In the genomic region with DNA sequence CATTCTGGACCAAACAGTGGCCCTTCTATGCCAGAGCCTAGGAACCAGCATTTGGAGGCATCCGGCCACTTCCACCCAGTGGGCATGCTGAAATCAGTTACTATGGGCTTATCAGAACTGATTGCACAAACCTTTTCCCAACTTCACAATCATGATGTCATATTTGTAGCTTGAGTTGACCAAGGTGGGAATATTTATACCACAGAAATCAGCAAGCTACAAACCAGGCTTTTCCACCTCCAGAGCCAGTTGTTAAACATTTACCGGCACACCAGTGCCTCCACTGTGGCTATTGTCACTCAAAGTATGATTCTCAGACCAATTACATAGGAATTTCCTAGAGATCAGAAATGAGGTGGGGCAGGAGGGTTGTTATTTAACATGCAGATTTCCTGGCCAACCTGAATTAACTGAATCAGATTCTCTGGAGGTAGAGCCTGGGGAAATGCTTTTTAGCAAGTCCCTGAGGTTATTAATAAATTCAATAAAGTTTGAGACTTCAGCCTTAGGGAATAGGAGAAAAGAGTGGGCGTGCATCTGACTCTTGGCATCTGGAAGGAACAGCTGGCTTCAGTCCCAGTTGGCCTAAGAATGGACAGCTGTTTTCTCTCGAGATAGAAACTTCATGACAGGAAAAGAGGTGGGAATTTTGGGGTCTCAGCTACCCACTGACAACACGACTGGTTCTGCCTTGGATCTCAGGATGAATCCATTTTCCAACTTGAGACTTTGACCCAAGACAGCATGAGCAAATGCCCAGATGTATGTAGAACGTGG, we compare ENCODE assay signal across 10 cellular contexts.
DNase-seq lines count a peak whose midpoint lies in the region; TF ChIP-seq lines count a peak whose summit lies in the region.
"Had no signal": no experiment of that assay in that cellular context is flagged by ENCODE, and none has a peak within 500 bp of the region (broad histone marks: within the 10 kb centered on the region; RNA-seq: fewer than 3 reads in every experiment).

No MANE protein-coding gene starts in this region.

- no peaks in the 10 kb centered on the region for H3K27me3 Mint-ChIP-seq in mesothelial cell of epicardium (ENCODE audit: low read depth)
- H3K27me3 Mint-ChIP-seq in endodermal cell (ENCODE audit: insufficient read depth): no peaks in the 10 kb centered on the region

- H3K4me3 ChIP-seq in OCI-LY7 (ENCODE audit: low read depth, low read length, poor library complexity, severe bottlenecking) (no peak overlapping the region), subcutaneous abdominal adipose tissue (ENCODE audit: low read depth in 1 of 5, low read length in 5 of 5) (no peak overlapping the region), endodermal cell (ENCODE audit: low read length) (no peak overlapping the region)

- H3K27ac ChIP-seq in OCI-LY7 (ENCODE audit: low read depth, low read length, poor library complexity, severe bottlenecking): peak overlapping the region; percentile 20
- peak overlapping the region; percentile 96 for H3K27ac ChIP-seq in epithelial cell of prostate
- H3K27ac ChIP-seq in subcutaneous abdominal adipose tissue (ENCODE audit: low read depth, low read length): peak overlapping the region; percentile 64
- H3K27ac ChIP-seq in endodermal cell (ENCODE audit: low read depth, low read length): no peak overlapping the region

- H3K27ac Mint-ChIP-seq in mesothelial cell of epicardium: peak overlapping the region; percentile 86
- H3K27ac Mint-ChIP-seq in endodermal cell: no peak overlapping the region

- H3K4me1 ChIP-seq in OCI-LY7 (ENCODE audit: insufficient read depth, low read length, poor library complexity, severe bottlenecking) (peaks cover 30% of the 10 kb centered on the region), subcutaneous abdominal adipose tissue (ENCODE audit: control insufficient read depth in 5 of 5, insufficient read depth in 5 of 5, low read length in 5 of 5) (peaks cover 22 to 75% (median 64%) of the 10 kb centered on the region in 5 donors), endodermal cell (ENCODE audit: control insufficient read depth, insufficient read depth, low read length) (peaks cover 8% of the 10 kb centered on the region)

- H3K79me2 ChIP-seq in OCI-LY7 (ENCODE audit: insufficient read depth, low read depth, low read length): no peaks in the 10 kb centered on the region

- no peak overlapping the region for H3K4me3 Mint-ChIP-seq in mesothelial cell of epicardium
- H3K4me3 Mint-ChIP-seq in endodermal cell: no peak overlapping the region

- intact Hi-C loops in OCI-LY7 (cut with micrococcal nuclease; ENCODE audit: unreplicated experiment): no loop called here

- peak overlapping the region; percentile 49 for H3K4me2 ChIP-seq in OCI-LY7 (ENCODE audit: low read length)

- WGBS in endodermal cell (ENCODE audit: insufficient coverage in 1 of 2, insufficient read length in 1 of 2), 2 experiments: 90 to 97% methylated on average over 3 to 6 of the region's 6 CpGs

- H3K36me3 ChIP-seq in OCI-LY7 (ENCODE audit: insufficient read depth, low read length): no peaks in the 10 kb centered on the region
- H3K36me3 ChIP-seq in subcutaneous abdominal adipose tissue (ENCODE audit: control insufficient read depth in 5 of 5, insufficient read depth in 5 of 5, low read length in 5 of 5): no peaks in the 10 kb centered on the region
- no peaks in the 10 kb centered on the region for H3K36me3 ChIP-seq in endodermal cell (ENCODE audit: control insufficient read depth, insufficient read depth, low read length)

- POLR2A ChIA-PET in OCI-LY7 (lab: Charles Lee): interaction anchor here (0.6 to 6.6 kb wide), 2 partner anchors 12 to 140 kb away, joined by 3 to 55 read pairs; no protein-coding TSS in a partner anchor

- no peaks in the 10 kb centered on the region for H3K9me3 Mint-ChIP-seq in mesothelial cell of epicardium
- no peaks in the 10 kb centered on the region for H3K9me3 Mint-ChIP-seq in endodermal cell

- no peaks in the 10 kb centered on the region for H4K20me1 ChIP-seq in OCI-LY7 (ENCODE audit: insufficient read depth, low read length)

- CTCF ChIA-PET in OCI-LY7 (lab: Charles Lee; ENCODE audit: unreplicated experiment): interaction anchor here (1.8 kb wide), 1 partner anchor 12 kb away, joined by 7 read pairs; no protein-coding TSS in a partner anchor

- H3K27me3 ChIP-seq in subcutaneous abdominal adipose tissue (ENCODE audit: control insufficient read depth in 5 of 5, insufficient read depth in 4 of 5, low read length in 5 of 5) (no peaks in the 10 kb centered on the region), endodermal cell (ENCODE audit: control insufficient read depth, insufficient read depth, low read length, poor library complexity, severe bottlenecking) (no peaks in the 10 kb centered on the region)

- H3K9ac ChIP-seq in subcutaneous abdominal adipose tissue (ENCODE audit: low read length in 5 of 5) (no peak overlapping the region), endodermal cell (ENCODE audit: extremely low read depth, low read length, poor library complexity, severe bottlenecking) (no peak overlapping the region)

- BruUV-seq in OCI-LY7 (replicated peaks; lab: Mats Ljungman, UMichigan): no TSS peak

- no peaks in the 10 kb centered on the region for H3K9me2 ChIP-seq in OCI-LY7 (ENCODE audit: insufficient read depth, low read length)

- DNase-seq in OCI-LY7 (ENCODE audit: low spot score) (no peak), epithelial cell of prostate (ENCODE audit: low read depth, low spot score) (no peak), mesothelial cell of epicardium (ENCODE audit: low spot score in 2 of 2, unreplicated experiment in 2 of 2) (no peak), endodermal cell (no peak), inferior parietal cortex (ENCODE audit: extremely low spot score) (no peak), COLO829 (ENCODE audit: low spot score) (no peak)
- no peak for DNase-seq in stimulated activated CD4-positive, alpha-beta T cell treated with anti-CD3 and anti-CD28 coated beads, Interleukin-4, amount 100 ng/mL, for 24 hours
- DNase-seq: midbrain; stimulated activated CD4-positive, alpha-beta T cell treated with anti-CD3 and anti-CD28 coated beads, Interleukin-2, amount 100 ng/mL, for 24 hours had no signal

- TF ChIP-seq CTCF in OCI-LY7 (conservative IDR thresholded peaks at IDR 0.05; ENCODE audit: low read length): no peak
- no peak for TF ChIP-seq CTCF in mesothelial cell of epicardium (IDR thresholded peaks at IDR 0.05; ENCODE audit: unreplicated experiment)
- TF ChIP-seq CTCF in endodermal cell (conservative IDR thresholded peaks at IDR 0.05): no peak

- H3K4me1 Mint-ChIP-seq in mesothelial cell of epicardium (peaks cover 73% of the 10 kb centered on the region), endodermal cell (peaks cover 32% of the 10 kb centered on the region)

- H3K36me3 Mint-ChIP-seq in mesothelial cell of epicardium: no peaks in the 10 kb centered on the region
- no peaks in the 10 kb centered on the region for H3K36me3 Mint-ChIP-seq in endodermal cell (ENCODE audit: low read depth)

- no peaks in the 10 kb centered on the region for H3K9me3 ChIP-seq in OCI-LY7 (ENCODE audit: low read length)
- no peaks in the 10 kb centered on the region for H3K9me3 ChIP-seq in subcutaneous abdominal adipose tissue (ENCODE audit: control insufficient read depth in 5 of 5, low read length in 5 of 5)
- no peaks in the 10 kb centered on the region for H3K9me3 ChIP-seq in endodermal cell (ENCODE audit: control insufficient read depth, low read length)

- H2AFZ ChIP-seq in OCI-LY7 (ENCODE audit: low read length): no peak overlapping the region; the same call in 1 of the 2 replicates
